ENCODE assay signal across 27 cellular contexts in genomic region chr7:139525750-139526149, GRCh38. TPM values are rescaled to one million over a fixed set of nuclear protein-coding genes. Genes with fewer than 3 reads are reported as not detected.
"Had no signal": no experiment of that assay in that cellular context is flagged by ENCODE, and none has a peak within 500 bp of the region (broad histone marks: within the 10 kb centered on the region; RNA-seq: fewer than 3 reads in every experiment).

No MANE protein-coding gene starts in this region.

- ATAC-seq: gastroesophageal sphincter; left cardiac atrium; left lung; naive thymus-derived CD4-positive, alpha-beta T cell; pancreas; stimulated activated effector memory CD8-positive, alpha-beta T cell treated with anti-CD3 and anti-CD28 coated beads, Interleukin-12 subunit alpha, Interleukin-12 subunit beta, amount 100 ng/mL, for 72 hours; upper lobe of right lung had no signal

- H3K4me2 ChIP-seq: smooth muscle cell had no signal

- H3K36me3 ChIP-seq: colonic mucosa, gastroesophageal sphincter, heart right ventricle, left lung, neutrophil, pancreas, right lobe of liver, thoracic aorta, tibial nerve, upper lobe of right lung, uterus had no signal

- H3K9me3 ChIP-seq: colonic mucosa, gastroesophageal sphincter, heart right ventricle, left lung, neutrophil, pancreas, right lobe of liver, thoracic aorta, tibial nerve, upper lobe of right lung, uterus had no signal

- H3K27ac ChIP-seq: colonic mucosa, epithelial cell of prostate, gastroesophageal sphincter, heart right ventricle, left lung, neutrophil, pancreas, right lobe of liver, thoracic aorta, tibial nerve, upper lobe of right lung, uterus had no signal

- H3K4me1 ChIP-seq: colonic mucosa, left lung, right lobe of liver, upper lobe of right lung had no signal

- H3K27me3 ChIP-seq: right lobe of liver, uterus had no signal

- DNase-seq: colonic mucosa; effector CD8-positive, alpha-beta T cell; endodermal cell; foreskin fibroblast; glutamatergic neuron; heart right ventricle; hippocampal formation; left cardiac atrium; left lung; mesendoderm; midbrain; naive thymus-derived CD4-positive, alpha-beta T cell; pancreas; right lobe of liver; stimulated activated CD4-positive, alpha-beta T cell treated with anti-CD3 and anti-CD28 coated beads, Interleukin-12 subunit alpha, Interleukin-12 subunit beta, amount 100 ng/mL, for 4 hours; stimulated activated CD4-positive, alpha-beta T cell treated with anti-CD3 and anti-CD28 coated beads, Interleukin-1b, Interleukin-23, amount 100 ng/mL, for 48 hours; stimulated activated CD4-positive, alpha-beta T cell treated with anti-CD3 and anti-CD28 coated beads, Interleukin-4, amount 100 ng/mL, for 1 hour; stimulated activated naive CD4-positive, alpha-beta T cell treated with Interleukin-2 at 50 U/mL for 16 hours; upper lobe of right lung; uterus had no signal

- H3K4me3 ChIP-seq: colonic mucosa, gastroesophageal sphincter, heart right ventricle, left lung, pancreas, right lobe of liver, smooth muscle cell, thoracic aorta, tibial nerve, upper lobe of right lung, uterus had no signal

RNA-seq across cellular contexts. Expression of gene CLEC2L, which starts 2.3 kb away (rescaled TPM):
- polyA plus RNA-seq: naive thymus-derived CD4-positive, alpha-beta T cell; pancreas; smooth muscle cell had no signal

RNA-seq across cellular contexts. Expression of gene KLRG2, which starts 42.3 kb away (rescaled TPM):
- polyA plus RNA-seq: heart right ventricle; naive thymus-derived CD4-positive, alpha-beta T cell had no signal
